Comparison of ENCODE assay signal across 9 cellular contexts in genomic region chr13:25901460-25902376, GRCh38.
DNase-seq lines count a peak whose midpoint lies in the region; TF ChIP-seq lines count a peak whose summit lies in the region.
"Had no signal": no experiment of that assay in that cellular context is flagged by ENCODE, and none has a peak within 500 bp of the region (broad histone marks: within the 10 kb centered on the region; RNA-seq: fewer than 3 reads in every experiment).

No MANE protein-coding gene starts in this region.

- 5% methylated on average over 9 of the region's 10 CpGs for WGBS in mammary epithelial cell (ENCODE audit: low coverage, missing lambda C conversion rate)

- no peaks in the 10 kb centered on the region for H3K9me3 ChIP-seq in HEK293 (ENCODE audit: control insufficient read depth, insufficient read depth, low read depth, low read length)
- H3K9me3 ChIP-seq in mammary epithelial cell (replicated peaks; ENCODE audit: insufficient read depth, low read length), result no peaks in the 10 kb centered on the region
- H3K9me3 ChIP-seq in skeletal muscle satellite cell (replicated peaks; ENCODE audit: low read length), result no peaks in the 10 kb centered on the region

- POLR2A ChIA-PET in HEK293 (lab: Yijun Ruan, JAX), result no interaction called here

- H3K4me2 ChIP-seq in mammary epithelial cell (ENCODE audit: insufficient read depth, low read depth, low read length) (peak overlapping the region; percentile 69), skeletal muscle satellite cell (ENCODE audit: low read length) (peak overlapping the region; percentile 21)

- CTCF ChIA-PET in HEK293 (lab: Yijun Ruan, JAX) (interaction anchor here (0.5 to 0.8 kb wide), 3 partner anchors 18 to 283 kb away, joined by 3 to 4 read pairs (median 4); no protein-coding TSS in a partner anchor), mammary epithelial cell (lab: Charles Lee; ENCODE audit: low non-redundant PET) (interaction anchor here (0.6 kb wide), 1 partner anchor 41 kb away, joined by 4 read pairs; no protein-coding TSS in a partner anchor)

- no peak for TF ChIP-seq POLR2A in erythroblast (IDR thresholded peaks at IDR 0.05; ENCODE audit: low read length)

- H3K79me2 ChIP-seq in mammary epithelial cell (ENCODE audit: insufficient read depth, low read length), result no peaks in the 10 kb centered on the region

- peak; percentile 41 to 43 for DNase-seq in activated CD4-positive, alpha-beta T cell treated with anti-CD3 and anti-CD28 coated beads for 4 hours
- DNase-seq in activated CD4-positive, alpha-beta T cell treated with anti-CD3 and anti-CD28 coated beads for 1 hour, result no peak
- peak; percentile 14 for DNase-seq in NCI-H460 (ENCODE audit: extremely low read depth, low read depth)
- peak; percentile 96 for DNase-seq in mammary epithelial cell
- no peak for DNase-seq in hepatic stellate cell (ENCODE audit: low spot score)
- no peak for DNase-seq in erythroblast (lab: John Stamatoyannopoulos, UW)

- H2AFZ ChIP-seq in mammary epithelial cell (ENCODE audit: low read depth, low read length), result peak overlapping the region; percentile 42

- H3K9ac ChIP-seq in mammary epithelial cell (ENCODE audit: insufficient read depth, low read length), result no peak overlapping the region
- no peak overlapping the region for H3K9ac ChIP-seq in skeletal muscle satellite cell (ENCODE audit: low read depth, low read length)

- H3K4me3 ChIP-seq in HEK293 (ENCODE audit: low read depth, low read length) (no peak overlapping the region), mammary epithelial cell (replicated peaks in 1 of 3; ENCODE audit: insufficient read depth in 1 of 3, low read depth in 2 of 3, low read length in 3 of 3) (peak overlapping the region in 1 of 3 experiments; percentile 26), skeletal muscle satellite cell (ENCODE audit: low read length) (no peak overlapping the region)

- intact Hi-C loops in mammary epithelial cell (cut with micrococcal nuclease), result loop anchor here (5.0 kb wide), 1 partner anchor 39 kb away; no protein-coding TSS in a partner anchor

- in situ Hi-C loops in mammary epithelial cell (cut with MboI; ENCODE audit: low sequenced_read_pairs in 2 of 2), result no loop called here

- H4K20me1 ChIP-seq in mammary epithelial cell (ENCODE audit: insufficient read depth, low read length), result no peaks in the 10 kb centered on the region

- TF ChIP-seq CTCF in HEK293 (tag by site-specific recombination; IDR thresholded peaks at IDR 0.05) (no peak), mammary epithelial cell (conservative IDR thresholded peaks at IDR 0.05 in 1 of 2, IDR thresholded peaks at IDR 0.05 in 1 of 2; ENCODE audit: extremely low read depth in 1 of 2, insufficient read depth in 1 of 2, low read depth in 1 of 2, low read length in 2 of 2) (no peak)

- H3K27ac ChIP-seq in HEK293 (ENCODE audit: extremely low read depth, low read depth, low read length) (no peak overlapping the region), mammary epithelial cell (ENCODE audit: insufficient read depth, low read depth, low read length) (peak overlapping the region; percentile 86)

- dilution Hi-C loops in mammary epithelial cell (cut with HindIII; ENCODE audit: low sequenced_read_pairs), result loop anchor here (5.0 kb wide), 1 partner anchor 44 kb away; no protein-coding TSS in a partner anchor

- no peaks in the 10 kb centered on the region for H3K27me3 ChIP-seq in mammary epithelial cell (ENCODE audit: insufficient read depth, low read length)
- H3K27me3 ChIP-seq in skeletal muscle satellite cell (ENCODE audit: control insufficient read depth, insufficient read depth, low read length), result no peaks in the 10 kb centered on the region

- no TSS peak for BruUV-seq in mammary epithelial cell (replicated peaks; lab: Mats Ljungman, UMichigan)

- H3K36me3 ChIP-seq in HEK293 (ENCODE audit: control insufficient read depth in 2 of 2, insufficient read depth in 1 of 2, low read length in 2 of 2) (no peaks in the 10 kb centered on the region), mammary epithelial cell (ENCODE audit: insufficient read depth, low read length) (no peaks in the 10 kb centered on the region), skeletal muscle satellite cell (ENCODE audit: insufficient read depth, low read length) (no peaks in the 10 kb centered on the region)

- H3K4me1 ChIP-seq in HEK293 (ENCODE audit: control insufficient read depth, insufficient read depth, low read length) (no peaks in the 10 kb centered on the region), mammary epithelial cell (ENCODE audit: insufficient read depth, low read length) (peaks cover 23% of the 10 kb centered on the region), skeletal muscle satellite cell (ENCODE audit: control insufficient read depth, insufficient read depth, low read length) (peaks cover 11% of the 10 kb centered on the region)
- H3K4me1 ChIP-seq: Caco-2 had no signal

TF ChIP-seq in HEK293, 187 proteins besides CTCF, POLR2A, EP300 and RAD21:
- TF ChIP-seq ZNF585B (tag by site-specific recombination; IDR thresholded peaks at IDR 0.05), result no peak
- TF ChIP-seq ZNF112 (tag by site-specific recombination; IDR thresholded peaks at IDR 0.05), result no peak
- TF ChIP-seq ZNF623 (tag by site-specific recombination; IDR thresholded peaks at IDR 0.05), result no peak
- no peak for TF ChIP-seq TCF7L2 (IDR thresholded peaks at IDR 0.05; ENCODE audit: borderline replicate concordance, low read depth, low read length)
- TF ChIP-seq MEIS1 (CRISPR knock-in tag; IDR thresholded peaks at IDR 0.05; ENCODE audit: borderline replicate concordance), result 0 out of 2 replicates have a peak, but pooled peaks have one; percentile 25
TF ChIP-seq in HEK293: peak in this region for 1.

Comparison
In these comparisons a context has a peak if more than half of its experiments do, and no peak if none do; other contexts are left out.
1. DNase-seq: peak in activated CD4-positive, alpha-beta T cell treated with anti-CD3 and anti-CD28 coated beads for 4 hours (2 of 2), NCI-H460 (single experiment) and mammary epithelial cell (single experiment); none in activated CD4-positive, alpha-beta T cell treated with anti-CD3 and anti-CD28 coated beads for 1 hour (single experiment), hepatic stellate cell (single experiment) and erythroblast (0 of 2).